2 cellular contexts compared by ENCODE assay signal in genomic region chr4:3446631-3447320, GRCh38.
TF ChIP-seq lines count a peak whose summit lies in the region.

No MANE protein-coding gene starts in this region.

TF ChIP-seq in H1, 55 proteins besides CTCF, POLR2A, EP300 and RAD21:
- no peak for TF ChIP-seq JUN (IDR thresholded peaks at IDR 0.05; ENCODE audit: low read depth, low read length)
- no peak for TF ChIP-seq ZNF274 (IDR thresholded peaks at IDR 0.05; ENCODE audit: borderline replicate concordance, extremely low read depth, low read length)
- TF ChIP-seq CREB1 (IDR thresholded peaks at IDR 0.05): no peak
- no peak for TF ChIP-seq TEAD4 (IDR thresholded peaks at IDR 0.05; ENCODE audit: low read depth, low read length)
- no peak for TF ChIP-seq CHD7 (IDR thresholded peaks at IDR 0.05; ENCODE audit: insufficient replicate concordance, low read length)
- no peak for TF ChIP-seq PHF8 (conservative IDR thresholded peaks at IDR 0.05; ENCODE audit: low read depth, low read length)
- no peak for TF ChIP-seq POLR2AphosphoS5 (IDR thresholded peaks at IDR 0.05; ENCODE audit: low read depth, low read length)

TF ChIP-seq in HepG2, 621 proteins besides CTCF, POLR2A, EP300 and RAD21:
- peak; percentile 19 for TF ChIP-seq ZNF407 (CRISPR knock-in tag; IDR thresholded peaks at IDR 0.05; ENCODE audit: not compliant biosample characterization)
- 0 out of 2 replicates have a peak, but pooled peaks have one; percentile 9 for TF ChIP-seq RBFOX2 (IDR thresholded peaks at IDR 0.05; ENCODE audit: low read depth, low read length)
- TF ChIP-seq KMT2A (CRISPR knock-in tag; IDR thresholded peaks at IDR 0.05): no peak
